In genomic region chr14:75274899-75275569, GRCh38 we compare ENCODE assay signal across 8 cellular contexts. TPM values are rescaled to one million over a fixed set of nuclear protein-coding genes. Genes with fewer than 3 reads are reported as not detected.
DNase-seq lines count a peak whose midpoint lies in the region; ATAC-seq and TF ChIP-seq lines count a peak whose summit lies in the region.

No MANE protein-coding gene starts in this region.

- no peak for TF ChIP-seq POLR2A in GM18505 (IDR thresholded peaks at IDR 0.05; ENCODE audit: borderline replicate concordance, extremely low read depth, insufficient read depth, insufficient read length)

- peaks cover 16 to 60% (median 50%) of the 10 kb centered on the region in 4 donors for H3K4me1 Mint-ChIP-seq in naive thymus-derived CD8-positive, alpha-beta T cell
- no peaks in the 10 kb centered on the region for H3K4me1 Mint-ChIP-seq in glutamatergic neuron (ENCODE audit: low read depth, unreplicated experiment)

- H3K27ac ChIP-seq in coronary artery: peak overlapping the region; percentile 100

- DNase-seq in C1 segment of cervical spinal cord (lab: John Stamatoyannopoulos, UW) (peak in 8 of 14 donors; percentile 28 to 63 (median 42)), NOMO-1 treated with DMSO at 0.1 percent for 48 hours (lab: John Stamatoyannopoulos, UW; ENCODE audit: unreplicated experiment) (peak; percentile 100), coronary artery (ENCODE audit: low spot score) (no peak), glutamatergic neuron (no peak), NCI-H345 treated with DMSO at 0.1 percent for 48 hours (lab: John Stamatoyannopoulos, UW; ENCODE audit: unreplicated experiment) (no peak)
- DNase-seq in naive thymus-derived CD8-positive, alpha-beta T cell: peak; percentile 43 to 92 (median 80)

- no peak for TF ChIP-seq CTCF in coronary artery (IDR thresholded peaks at IDR 0.05)
- no peak for TF ChIP-seq CTCF in glutamatergic neuron (IDR thresholded peaks at IDR 0.05; ENCODE audit: partially characterized antibody, unreplicated experiment)

- peaks cover 0 to 38% (median 8%) of the 10 kb centered on the region in 5 donors for H3K27me3 Mint-ChIP-seq in naive thymus-derived CD8-positive, alpha-beta T cell
- peaks cover 16% of the 10 kb centered on the region for H3K27me3 Mint-ChIP-seq in glutamatergic neuron (ENCODE audit: unreplicated experiment)

- peaks cover 0 to 6% (median 0%) of the 10 kb centered on the region in 3 donors for H3K36me3 Mint-ChIP-seq in naive thymus-derived CD8-positive, alpha-beta T cell
- peaks cover 4% of the 10 kb centered on the region for H3K36me3 Mint-ChIP-seq in glutamatergic neuron (ENCODE audit: unreplicated experiment)

- ATAC-seq in naive thymus-derived CD8-positive, alpha-beta T cell: peak; percentile 33 to 53
- ATAC-seq in GM18505 (IDR thresholded peaks at IDR 0.05; ENCODE audit: unreplicated experiment) (no peak), HG02938 (IDR thresholded peaks at IDR 0.05; ENCODE audit: unreplicated experiment) (no peak)

- H3K9me3 Mint-ChIP-seq in naive thymus-derived CD8-positive, alpha-beta T cell: no peaks in the 10 kb centered on the region
- peaks cover 2% of the 10 kb centered on the region for H3K9me3 Mint-ChIP-seq in glutamatergic neuron (ENCODE audit: unreplicated experiment)

- H3K4me3 Mint-ChIP-seq in naive thymus-derived CD8-positive, alpha-beta T cell: peak overlapping the region in 9 of 10 donors; percentile 18 to 65 (median 35)
- H3K4me3 Mint-ChIP-seq in glutamatergic neuron (ENCODE audit: unreplicated experiment): no peak overlapping the region

- POLR2A ChIA-PET in naive thymus-derived CD8-positive, alpha-beta T cell (lab: Charles Lee): interaction anchor here (2.5 kb wide), 1 partner anchor 16 kb away, joined by 7 read pairs; no protein-coding TSS in a partner anchor

- peak overlapping the region; percentile 33 to 96 (median 92) for H3K27ac Mint-ChIP-seq in naive thymus-derived CD8-positive, alpha-beta T cell
- no peak overlapping the region for H3K27ac Mint-ChIP-seq in glutamatergic neuron (ENCODE audit: unreplicated experiment)

- H3K4me3 ChIP-seq in coronary artery: no peak overlapping the region

RNA-seq across cellular contexts. Expression of gene FOS, which starts 3.6 kb away (rescaled TPM):
- 1 to 10 TPM; 9.4 to 9.6 TPM for total RNA-seq in naive thymus-derived CD8-positive, alpha-beta T cell
- polyA plus RNA-seq in naive thymus-derived CD8-positive, alpha-beta T cell: 100 to 1,000 TPM in 2 of 3 donors, 10 to 100 TPM in 1; 80.3 to 510 (median 252) TPM
- total RNA-seq in glutamatergic neuron (ENCODE audit: unreplicated experiment): 2.9 TPM

Comparison
In these comparisons a context has a peak if more than half of its experiments do, and no peak if none do; other contexts are left out.
1. DNase-seq: peak in C1 segment of cervical spinal cord (8 of 14), NOMO-1 treated with DMSO at 0.1 percent for 48 hours (single experiment) and naive thymus-derived CD8-positive, alpha-beta T cell (10 of 10); none in coronary artery (single experiment), glutamatergic neuron (single experiment) and NCI-H345 treated with DMSO at 0.1 percent for 48 hours (single experiment).
2. ATAC-seq: peak in naive thymus-derived CD8-positive, alpha-beta T cell (2 of 2); none in GM18505 (single experiment) and HG02938 (single experiment).